26 cellular contexts compared by ENCODE assay signal in the genomic region with DNA sequence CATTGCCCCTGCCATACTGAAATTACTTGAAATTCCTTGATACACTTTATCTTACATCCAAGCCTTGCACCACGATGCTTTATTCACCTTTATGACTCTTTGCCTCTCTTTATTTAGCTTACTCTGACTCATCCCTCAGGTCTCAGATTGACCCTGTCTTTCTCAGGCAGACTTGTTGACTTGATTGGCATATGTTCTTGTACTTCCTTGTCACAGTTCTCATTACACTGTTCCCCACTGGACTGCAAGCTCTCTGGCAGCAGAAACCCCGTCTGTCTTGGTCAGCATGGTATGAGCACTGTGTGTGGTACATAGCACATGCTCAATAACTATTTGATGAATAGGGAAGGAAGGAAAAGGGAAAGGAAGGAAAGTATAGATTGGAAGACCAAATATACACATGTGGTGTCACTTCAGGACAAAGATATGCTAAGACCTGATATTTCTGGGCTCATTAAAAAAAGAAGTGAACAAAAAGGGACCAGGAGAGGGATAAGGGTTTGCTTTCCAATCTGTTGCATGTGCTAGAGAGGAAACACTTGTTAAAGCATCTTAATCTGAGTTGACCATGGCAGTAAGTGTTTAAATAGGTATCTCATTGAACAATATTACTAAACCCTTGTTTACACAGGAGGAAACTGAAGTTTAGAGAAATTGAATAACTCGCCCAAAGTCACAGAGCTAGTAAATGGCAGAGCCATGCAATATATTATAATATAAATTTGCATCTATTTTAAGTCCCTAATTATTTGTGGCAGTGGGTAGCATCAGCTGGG. TPM values are rescaled to one million over a fixed set of nuclear protein-coding genes. Genes with fewer than 3 reads are reported as not detected.
DNase-seq lines count a peak whose midpoint lies in the region; ATAC-seq and TF ChIP-seq lines count a peak whose summit lies in the region.
"Had no signal": no experiment of that assay in that cellular context is flagged by ENCODE, and none has a peak within 500 bp of the region (broad histone marks: within the 10 kb centered on the region; RNA-seq: fewer than 3 reads in every experiment).

No MANE protein-coding gene starts in this region.

- BruUV-seq in Calu3 (replicated peaks; lab: Mats Ljungman, UMichigan), result no TSS peak

- no peak overlapping the region for H3K27ac ChIP-seq in epithelial cell of prostate
- H3K27ac ChIP-seq: right lobe of liver, SJCRH30, uterus had no signal

- H3K36me3 Mint-ChIP-seq in Calu3 (ENCODE audit: insufficient read depth, unreplicated experiment), result no peaks in the 10 kb centered on the region
- H3K36me3 Mint-ChIP-seq: activated naive CD4-positive, alpha-beta T cell treated with anti-CD3 and anti-CD28 coated beads, Interleukin-2, amount 10 ng/mL, durations not matched to agents 7 days and 5 days; CD4-positive, alpha-beta memory T cell; mesothelial cell of epicardium; natural killer cell had no signal

- H3K4me3 Mint-ChIP-seq in Calu3 (ENCODE audit: low read depth, unreplicated experiment), result no peak overlapping the region
- H3K4me3 Mint-ChIP-seq: activated naive CD4-positive, alpha-beta T cell treated with anti-CD3 and anti-CD28 coated beads, Interleukin-2, amount 10 ng/mL, durations not matched to agents 7 days and 5 days; CD4-positive, alpha-beta memory T cell; mesothelial cell of epicardium; natural killer cell had no signal

- H3K9me3 ChIP-seq in mucosa of descending colon, result no peaks in the 10 kb centered on the region
- H3K9me3 ChIP-seq: right lobe of liver, uterus had no signal

- peak; percentile 90 for ATAC-seq in mucosa of descending colon
- ATAC-seq: natural killer cell had no signal

- DNase-seq in Calu3 (peak; percentile 19), M059J (ENCODE audit: low read depth) (peak; percentile 50), epithelial cell of prostate (ENCODE audit: low read depth, low spot score) (peak; percentile 45), mucosa of descending colon (no peak), hepatic stellate cell (ENCODE audit: low spot score) (no peak), G401 (ENCODE audit: low spot score) (no peak), DMS 273 (lab: John Stamatoyannopoulos, UW; ENCODE audit: unreplicated experiment) (no peak)
- DNase-seq in NK-92 treated with Interleukin-12 subunit alpha and Interleukin-12 subunit beta, amount 100 ng/mL, for 24 hours (lab: John Stamatoyannopoulos, UW), result no peak
- DNase-seq: activated naive CD4-positive, alpha-beta T cell treated with anti-CD3 and anti-CD28 coated beads, Interleukin-2, amount 10 ng/mL, durations not matched to agents 7 days and 5 days; activated T-cell treated with anti-CD3 and anti-CD28 coated beads, Interleukin-2, amount 50 U/mL, for 48 hours; anterior cingulate cortex; CD4-positive, alpha-beta memory T cell; central memory CD4-positive, alpha-beta T cell; dermis blood vessel endothelial cell; hypothalamus; KBM-7; kidney; natural killer cell; NCI-H187; NCI-H69; right lobe of liver; SJCRH30; T-helper 1 cell; uterus had no signal

- in situ Hi-C loops in G401 (cut with HindIII; ENCODE audit: low sequenced_read_pairs), result no loop called here

- no peak overlapping the region for H3K27ac Mint-ChIP-seq in Calu3 (ENCODE audit: unreplicated experiment)
- H3K27ac Mint-ChIP-seq: activated naive CD4-positive, alpha-beta T cell treated with anti-CD3 and anti-CD28 coated beads, Interleukin-2, amount 10 ng/mL, durations not matched to agents 7 days and 5 days; CD4-positive, alpha-beta memory T cell; mesothelial cell of epicardium; natural killer cell had no signal

- CTCF ChIA-PET in Calu3 (lab: Charles Lee), result interaction anchor here (0.6 to 1.7 kb wide), 4 partner anchors 17 to 1318 kb away, joined by 3 to 7 read pairs (median 4); a partner anchor contains a TSS

- H3K9me3 Mint-ChIP-seq in Calu3 (ENCODE audit: low read depth, unreplicated experiment), result no peaks in the 10 kb centered on the region
- H3K9me3 Mint-ChIP-seq: activated naive CD4-positive, alpha-beta T cell treated with anti-CD3 and anti-CD28 coated beads, Interleukin-2, amount 10 ng/mL, durations not matched to agents 7 days and 5 days; CD4-positive, alpha-beta memory T cell; mesothelial cell of epicardium; natural killer cell had no signal

- peaks cover 28% of the 10 kb centered on the region for H3K4me1 Mint-ChIP-seq in Calu3 (ENCODE audit: low read depth, unreplicated experiment)
- H3K4me1 Mint-ChIP-seq: activated naive CD4-positive, alpha-beta T cell treated with anti-CD3 and anti-CD28 coated beads, Interleukin-2, amount 10 ng/mL, durations not matched to agents 7 days and 5 days; mesothelial cell of epicardium; natural killer cell had no signal

- no peaks in the 10 kb centered on the region for H3K27me3 Mint-ChIP-seq in Calu3 (ENCODE audit: unreplicated experiment)

- TF ChIP-seq CTCF in Calu3 (IDR thresholded peaks at IDR 0.05; ENCODE audit: unreplicated experiment) (no peak), mucosa of descending colon (IDR thresholded peaks at IDR 0.05) (no peak)

- H3K36me3 ChIP-seq in mucosa of descending colon (ENCODE audit: low read depth), result no peaks in the 10 kb centered on the region
- H3K36me3 ChIP-seq: right lobe of liver, SJCRH30, uterus had no signal

- no peak overlapping the region for H3K4me3 ChIP-seq in mucosa of descending colon
- H3K4me3 ChIP-seq: right lobe of liver, SJCRH30, uterus had no signal

- no peaks in the 10 kb centered on the region for H3K4me1 ChIP-seq in mucosa of descending colon (ENCODE audit: low read depth)
- H3K4me1 ChIP-seq: right lobe of liver, SJCRH30, uterus had no signal

- intact Hi-C loops in Calu3 (cut with micrococcal nuclease; ENCODE audit: unreplicated experiment), result no loop called here
- intact Hi-C loops in mucosa of descending colon (cut with DNase I, micrococcal nuclease), result no loop called here

RNA-seq across cellular contexts. Expression of a gene that starts 7.2 kb away (rescaled TPM):
- total RNA-seq in Calu3 (2022) (not detected in 2 replicates), mucosa of descending colon (100 to 1,000 TPM in 1 of 3 donors, 10 to 100 TPM in 2; 14.4 to 137 (median 43.4) TPM)
- total RNA-seq in M059J (2014; rRNA removed; shearing (Covaris generic)), result 0.15 TPM in 1 of 2 replicates, not detected in the other
- total RNA-seq in G401 (2014; rRNA removed; shearing (Covaris generic)), result not detected in 2 replicates
- total RNA-seq: CD4-positive, alpha-beta memory T cell; natural killer cell; OCI-LY7; SJCRH30 had no signal

RNA-seq across cellular contexts. Expression of a gene that starts 20.2 kb away (rescaled TPM):
- total RNA-seq in Calu3 (2022) (33.9 and 40.3 TPM in 2 replicates), mucosa of descending colon (10 to 100 TPM; 32.8 to 35.5 (median 34.7) TPM)
- 31.2 and 31.4 TPM in 2 replicates for total RNA-seq in M059J (2014; rRNA removed; shearing (Covaris generic))
- 24.2 and 27.7 TPM in 2 replicates for total RNA-seq in G401 (2014; rRNA removed; shearing (Covaris generic))

Comparison
In these comparisons a context has a peak if more than half of its experiments do, and no peak if none do; other contexts are left out.
1. DNase-seq: peak in Calu3 (single experiment), M059J (single experiment) and epithelial cell of prostate (single experiment); none in mucosa of descending colon (0 of 3), NK-92 treated with Interleukin-12 subunit alpha and Interleukin-12 subunit beta, amount 100 ng/mL, for 24 hours (single experiment), hepatic stellate cell (single experiment), G401 (single experiment) and DMS 273 (single experiment).
2. RNA of a gene that starts 7.2 kb away (total RNA-seq): 14.4 to 137 TPM in mucosa of descending colon; 0.15 TPM in M059J, not detected in Calu3 and not detected in G401; every median in the first group is over 10 times any median in the second.